ENCODE assay signal across 1 cellular context in the genomic region with DNA sequence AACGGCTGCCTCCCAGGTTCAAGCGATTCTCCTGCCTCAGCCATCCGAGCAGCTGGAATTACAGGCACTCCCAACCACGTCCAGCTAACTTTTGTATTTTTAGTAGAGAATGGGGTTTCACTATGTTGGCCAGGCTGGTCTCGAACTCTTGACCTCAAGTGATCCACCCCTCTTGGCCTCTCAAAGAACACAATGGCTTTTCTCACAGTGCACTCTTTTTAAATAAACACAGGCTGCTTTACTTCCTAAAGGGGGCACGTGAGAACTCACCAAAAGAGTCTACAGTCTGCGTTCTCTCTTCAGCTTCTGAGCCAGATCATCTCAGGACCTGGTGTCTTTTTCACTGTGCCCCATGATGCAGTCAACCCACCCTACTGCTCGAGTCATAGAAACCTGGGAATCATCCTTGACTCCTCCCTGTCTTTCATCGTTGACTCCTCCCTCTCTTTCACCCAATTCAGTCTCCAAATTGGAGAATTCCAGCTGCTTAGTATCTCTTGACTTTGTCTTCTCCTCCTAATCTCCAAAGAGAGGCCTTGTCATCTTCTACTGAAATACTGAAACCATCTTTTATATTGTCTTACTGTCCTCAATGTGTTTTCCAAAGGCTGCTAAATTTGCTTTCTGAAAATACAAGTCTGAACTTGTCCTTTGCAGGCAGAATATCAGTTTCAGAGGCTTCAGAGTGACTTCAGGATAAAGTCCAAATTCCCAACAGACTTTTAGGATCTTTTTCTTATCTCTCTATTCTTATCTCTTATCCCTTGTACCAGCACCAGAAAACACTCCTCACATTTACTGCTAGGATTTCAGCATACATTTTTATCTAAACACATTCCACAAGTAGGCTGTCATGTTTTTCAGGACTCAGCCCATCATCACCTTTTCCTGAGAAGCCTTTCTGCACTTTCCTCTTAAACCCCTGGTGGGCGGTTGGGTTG.
TF ChIP-seq lines count a peak whose summit lies in the region.

No MANE protein-coding gene starts in this region.

TF ChIP-seq in HepG2, 621 proteins besides CTCF, POLR2A, EP300 and RAD21 (continued from another document and continues in another):
- TF ChIP-seq AGO1 (IDR thresholded peaks at IDR 0.05; ENCODE audit: low read depth, low read length, poor library complexity, severe bottlenecking) (no peak), ZSCAN22 (CRISPR knock-in tag; IDR thresholded peaks at IDR 0.05) (no peak), GRHL1 (CRISPR knock-in tag; conservative IDR thresholded peaks at IDR 0.05) (no peak), ZNF569 (CRISPR knock-in tag; IDR thresholded peaks at IDR 0.05; ENCODE audit: borderline replicate concordance) (no peak), ZFP36L1 (CRISPR knock-in tag; IDR thresholded peaks at IDR 0.05) (no peak), ZNF773 (CRISPR knock-in tag; IDR thresholded peaks at IDR 0.05; ENCODE audit: borderline replicate concordance) (no peak), HOXA3 (CRISPR knock-in tag; IDR thresholded peaks at IDR 0.05) (no peak), BORCS8-MEF2B (CRISPR knock-in tag; IDR thresholded peaks at IDR 0.05) (no peak), GATAD2A (CRISPR knock-in tag; IDR thresholded peaks at IDR 0.05) (no peak; the same call in 1 of the 2 replicates), KLF13 (CRISPR knock-in tag; IDR thresholded peaks at IDR 0.05) (no peak), ZNF776 (CRISPR knock-in tag; IDR thresholded peaks at IDR 0.05) (no peak), GLMP (CRISPR knock-in tag; IDR thresholded peaks at IDR 0.05; ENCODE audit: borderline replicate concordance) (no peak), BRF2 (CRISPR knock-in tag; IDR thresholded peaks at IDR 0.05) (0 out of 2 replicates have a peak, but pooled peaks have one; percentile 26), CREBL2 (CRISPR knock-in tag; IDR thresholded peaks at IDR 0.05; ENCODE audit: borderline replicate concordance) (no peak), ZNF607 (CRISPR knock-in tag; IDR thresholded peaks at IDR 0.05; ENCODE audit: borderline replicate concordance) (no peak), SIX4 (CRISPR knock-in tag; IDR thresholded peaks at IDR 0.05) (no peak), SOX5 (CRISPR knock-in tag; IDR thresholded peaks at IDR 0.05; ENCODE audit: borderline replicate concordance) (peak; percentile 57; the same call in 1 of the 2 replicates), NCOA2 (CRISPR knock-in tag; IDR thresholded peaks at IDR 0.05) (peak; percentile 32; the same call in 1 of the 2 replicates), JUNB (CRISPR knock-in tag; IDR thresholded peaks at IDR 0.05; ENCODE audit: borderline replicate concordance) (no peak), ISL2 (CRISPR knock-in tag; IDR thresholded peaks at IDR 0.05) (peak; percentile 36; the same call in 1 of the 2 replicates), NFE2 (CRISPR knock-in tag; IDR thresholded peaks at IDR 0.05) (no peak), ZNF550 (CRISPR knock-in tag; IDR thresholded peaks at IDR 0.05; ENCODE audit: borderline replicate concordance) (no peak), ELK4 (CRISPR knock-in tag; IDR thresholded peaks at IDR 0.05; ENCODE audit: borderline replicate concordance) (no peak), ZBTB8A (CRISPR knock-in tag; IDR thresholded peaks at IDR 0.05; ENCODE audit: borderline replicate concordance, low read depth) (no peak), NFYC (CRISPR knock-in tag; IDR thresholded peaks at IDR 0.05) (no peak), REXO4 (CRISPR knock-in tag; IDR thresholded peaks at IDR 0.05; ENCODE audit: borderline replicate concordance) (no peak), ZNF383 (CRISPR knock-in tag; IDR thresholded peaks at IDR 0.05; ENCODE audit: borderline replicate concordance) (no peak), SMAD9 (CRISPR knock-in tag; IDR thresholded peaks at IDR 0.05) (no peak), SKIL (CRISPR knock-in tag; IDR thresholded peaks at IDR 0.05; ENCODE audit: borderline replicate concordance) (no peak), RXRA (CRISPR knock-in tag; IDR thresholded peaks at IDR 0.05) (no peak; the same call in 1 of the 2 replicates), ZNF746 (CRISPR knock-in tag; IDR thresholded peaks at IDR 0.05) (no peak), AKNA (CRISPR knock-in tag; IDR thresholded peaks at IDR 0.05; ENCODE audit: borderline replicate concordance) (no peak), HHEX (CRISPR knock-in tag; IDR thresholded peaks at IDR 0.05) (no peak), ELF3 (CRISPR knock-in tag; IDR thresholded peaks at IDR 0.05) (0 out of 2 replicates have a peak, but pooled peaks have one; percentile 25), MIER2 (CRISPR knock-in tag; IDR thresholded peaks at IDR 0.05) (no peak), ZNF143 (CRISPR knock-in tag; IDR thresholded peaks at IDR 0.05) (no peak), ZNF749 (CRISPR knock-in tag; IDR thresholded peaks at IDR 0.05; ENCODE audit: borderline replicate concordance) (no peak)
- TF ChIP-seq, protein P1, sequence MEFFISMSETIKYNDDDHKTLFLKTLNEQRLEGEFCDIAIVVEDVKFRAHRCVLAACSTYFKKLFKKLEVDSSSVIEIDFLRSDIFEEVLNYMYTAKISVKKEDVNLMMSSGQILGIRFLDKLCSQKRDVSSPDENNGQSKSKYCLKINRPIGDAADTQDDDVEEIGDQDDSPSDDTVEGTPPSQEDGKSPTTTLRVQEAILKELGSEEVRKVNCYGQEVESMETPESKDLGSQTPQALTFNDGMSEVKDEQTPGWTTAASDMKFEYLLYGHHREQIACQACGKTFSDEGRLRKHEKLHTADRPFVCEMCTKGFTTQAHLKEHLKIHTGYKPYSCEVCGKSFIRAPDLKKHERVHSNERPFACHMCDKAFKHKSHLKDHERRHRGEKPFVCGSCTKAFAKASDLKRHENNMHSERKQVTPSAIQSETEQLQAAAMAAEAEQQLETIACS (CRISPR knock-in tag; IDR thresholded peaks at IDR 0.05), result no peak
- TF ChIP-seq, protein P2, sequence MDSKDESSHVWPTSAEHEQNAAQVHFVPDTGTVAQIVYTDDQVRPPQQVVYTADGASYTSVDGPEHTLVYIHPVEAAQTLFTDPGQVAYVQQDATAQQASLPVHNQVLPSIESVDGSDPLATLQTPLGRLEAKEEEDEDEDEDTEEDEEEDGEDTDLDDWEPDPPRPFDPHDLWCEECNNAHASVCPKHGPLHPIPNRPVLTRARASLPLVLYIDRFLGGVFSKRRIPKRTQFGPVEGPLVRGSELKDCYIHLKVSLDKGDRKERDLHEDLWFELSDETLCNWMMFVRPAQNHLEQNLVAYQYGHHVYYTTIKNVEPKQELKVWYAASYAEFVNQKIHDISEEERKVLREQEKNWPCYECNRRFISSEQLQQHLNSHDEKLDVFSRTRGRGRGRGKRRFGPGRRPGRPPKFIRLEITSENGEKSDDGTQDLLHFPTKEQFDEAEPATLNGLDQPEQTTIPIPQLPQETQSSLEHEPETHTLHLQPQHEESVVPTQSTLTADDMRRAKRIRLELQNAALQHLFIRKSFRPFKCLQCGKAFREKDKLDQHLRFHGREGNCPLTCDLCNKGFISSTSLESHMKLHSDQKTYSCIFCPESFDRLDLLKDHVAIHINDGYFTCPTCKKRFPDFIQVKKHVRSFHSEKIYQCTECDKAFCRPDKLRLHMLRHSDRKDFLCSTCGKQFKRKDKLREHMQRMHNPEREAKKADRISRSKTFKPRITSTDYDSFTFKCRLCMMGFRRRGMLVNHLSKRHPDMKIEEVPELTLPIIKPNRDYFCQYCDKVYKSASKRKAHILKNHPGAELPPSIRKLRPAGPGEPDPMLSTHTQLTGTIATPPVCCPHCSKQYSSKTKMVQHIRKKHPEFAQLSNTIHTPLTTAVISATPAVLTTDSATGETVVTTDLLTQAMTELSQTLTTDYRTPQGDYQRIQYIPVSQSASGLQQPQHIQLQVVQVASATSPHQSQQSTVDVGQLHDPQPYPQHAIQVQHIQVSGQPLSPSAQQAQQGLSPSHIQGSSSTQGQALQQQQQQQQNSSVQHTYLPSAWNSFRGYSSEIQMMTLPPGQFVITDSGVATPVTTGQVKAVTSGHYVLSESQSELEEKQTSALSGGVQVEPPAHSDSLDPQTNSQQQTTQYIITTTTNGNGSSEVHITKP (CRISPR knock-in tag; IDR thresholded peaks at IDR 0.05; ENCODE audit: low read depth), result no peak
